In the genomic region with DNA sequence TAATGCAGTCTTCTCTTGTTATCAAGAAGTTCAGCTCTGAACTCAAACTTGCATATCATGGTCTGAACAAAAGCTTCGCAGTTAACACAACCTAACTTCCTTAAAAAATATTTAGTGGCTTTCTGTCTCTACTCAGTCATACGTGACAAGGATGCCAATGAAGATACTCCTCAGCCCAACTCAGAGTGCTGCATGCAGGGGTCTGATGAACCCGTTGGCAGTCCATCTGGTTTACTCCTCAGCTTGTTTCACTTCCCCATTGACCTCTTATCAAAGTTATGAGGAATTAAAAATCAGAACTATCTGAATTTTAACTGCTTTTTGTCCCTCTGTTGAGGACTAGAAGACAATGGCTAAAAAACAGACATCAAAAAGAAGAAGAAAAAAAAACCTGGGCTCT, we compare ENCODE assay signal across 28 cellular contexts. TPM values are rescaled to one million over a fixed set of nuclear protein-coding genes. Genes with fewer than 3 reads are reported as not detected.
DNase-seq lines count a peak whose midpoint lies in the region; ATAC-seq and TF ChIP-seq lines count a peak whose summit lies in the region.
"Had no signal": no experiment of that assay in that cellular context is flagged by ENCODE, and none has a peak within 500 bp of the region (broad histone marks: within the 10 kb centered on the region; RNA-seq: fewer than 3 reads in every experiment).

No MANE protein-coding gene starts in this region.

- no peak overlapping the region for H3K4me2 ChIP-seq in MM.1S (ENCODE audit: low read depth, low read length)
- H3K4me2 ChIP-seq in OCI-LY7 (ENCODE audit: low read length), result peak overlapping the region; percentile 45

- H3K9ac ChIP-seq in MM.1S (ENCODE audit: low read length), result no peak overlapping the region
- H3K9ac ChIP-seq: GM23248 had no signal

- CTCF ChIA-PET in OCI-LY7 (lab: Charles Lee; ENCODE audit: unreplicated experiment), result no interaction called here

- peak; percentile 14 for DNase-seq in MM.1S
- peak; percentile 74 for DNase-seq in OCI-LY7 (ENCODE audit: low spot score)
- DNase-seq in NCI-H446 (lab: John Stamatoyannopoulos, UW), result no peak
- DNase-seq in chondrocyte (ENCODE audit: low spot score), result no peak
- DNase-seq in dedifferentiated amniotic fluid mesenchymal stem cell (ENCODE audit: extremely low spot score), result no peak
- DNase-seq: activated naive CD4-positive, alpha-beta T cell treated with anti-CD3 and anti-CD28 coated beads for 36 hours; amniotic stem cell; brain microvascular endothelial cell; CD4-positive, CD25-positive, alpha-beta regulatory T cell; DND-41; esophagus squamous epithelium; foreskin melanocyte; GM23248; Kasumi-1; NCI-H1105 treated with DMSO at 0.1 percent for 48 hours; NCI-H2081; NCI-H2227 treated with DMSO at 0.1 percent for 48 hours; NCI-H69; stimulated activated CD4-positive, alpha-beta T cell treated with anti-CD3 and anti-CD28 coated beads, Interleukin-4, amount 100 ng/mL, for 24 hours; T1000; upper lobe of left lung had no signal

- H3K9me2 ChIP-seq in MM.1S (replicated peaks; ENCODE audit: insufficient read depth, low read length) (no peaks in the 10 kb centered on the region), OCI-LY7 (ENCODE audit: insufficient read depth, low read length) (no peaks in the 10 kb centered on the region)

- H3K4me1 ChIP-seq in MM.1S (ENCODE audit: low read length), result peaks cover 16% of the 10 kb centered on the region; the same call in 1 of the 2 replicates
- peaks cover 21% of the 10 kb centered on the region for H3K4me1 ChIP-seq in OCI-LY7 (ENCODE audit: insufficient read depth, low read length, poor library complexity, severe bottlenecking)
- H3K4me1 ChIP-seq: esophagus squamous epithelium, upper lobe of left lung had no signal

- no TSS peak for BruUV-seq in OCI-LY7 (replicated peaks; lab: Mats Ljungman, UMichigan)

- no peaks in the 10 kb centered on the region for H3F3A ChIP-seq in MM.1S (ENCODE audit: insufficient read depth, low read length)

- no peaks in the 10 kb centered on the region for H3K9me3 ChIP-seq in MM.1S (replicated peaks; ENCODE audit: insufficient read depth, low read length)
- H3K9me3 ChIP-seq in OCI-LY7 (ENCODE audit: low read length), result no peaks in the 10 kb centered on the region
- H3K9me3 ChIP-seq: upper lobe of left lung had no signal

- no peak overlapping the region for H3K4me3 ChIP-seq in MM.1S (ENCODE audit: low read length)
- H3K4me3 ChIP-seq in OCI-LY7 (ENCODE audit: low read depth, low read length, poor library complexity, severe bottlenecking), result no peak overlapping the region
- H3K4me3 ChIP-seq: esophagus squamous epithelium, GM23248, upper lobe of left lung had no signal

- peaks cover 20% of the 10 kb centered on the region for H3K9me3 Mint-ChIP-seq in chondrocyte (ENCODE audit: low read depth)

- H2AFZ ChIP-seq in MM.1S (ENCODE audit: low read length) (no peak overlapping the region), OCI-LY7 (ENCODE audit: low read length) (0 out of 2 replicates have a peak overlapping the region, but pooled peaks have one; percentile 56)
- H2AFZ ChIP-seq: GM23248 had no signal

- H4K20me1 ChIP-seq in MM.1S (ENCODE audit: insufficient read depth, low read length) (no peaks in the 10 kb centered on the region), OCI-LY7 (ENCODE audit: insufficient read depth, low read length) (no peaks in the 10 kb centered on the region)

- peaks cover 15% of the 10 kb centered on the region for H3K4me1 Mint-ChIP-seq in chondrocyte (ENCODE audit: low read depth)
- H3K4me1 Mint-ChIP-seq: CD4-positive, CD25-positive, alpha-beta regulatory T cell; stimulated activated effector memory CD8-positive, alpha-beta T cell treated with anti-CD3 and anti-CD28 coated beads, Interleukin-12 subunit alpha, Interleukin-12 subunit beta, amount 100 ng/mL, for 72 hours; WTC11 had no signal

- H3K27ac ChIP-seq in MM.1S (ENCODE audit: low read length), result no peak overlapping the region
- peak overlapping the region; percentile 59 for H3K27ac ChIP-seq in OCI-LY7 (ENCODE audit: low read depth, low read length, poor library complexity, severe bottlenecking)
- H3K27ac ChIP-seq: brain microvascular endothelial cell, esophagus squamous epithelium, GM23248, upper lobe of left lung had no signal

- no peaks in the 10 kb centered on the region for H3K27me3 Mint-ChIP-seq in chondrocyte (ENCODE audit: low read depth)

- peaks cover 2% of the 10 kb centered on the region for H3K36me3 Mint-ChIP-seq in chondrocyte (ENCODE audit: low read depth)
- H3K36me3 Mint-ChIP-seq: CD4-positive, CD25-positive, alpha-beta regulatory T cell; stimulated activated effector memory CD8-positive, alpha-beta T cell treated with anti-CD3 and anti-CD28 coated beads, Interleukin-12 subunit alpha, Interleukin-12 subunit beta, amount 100 ng/mL, for 72 hours had no signal

- H3K27ac Mint-ChIP-seq in chondrocyte (ENCODE audit: unreplicated experiment), result no peak overlapping the region
- H3K27ac Mint-ChIP-seq: activated naive CD4-positive, alpha-beta T cell treated with anti-CD3 and anti-CD28 coated beads for 36 hours; CD4-positive, CD25-positive, alpha-beta regulatory T cell; progenitor cell of endocrine pancreas; stimulated activated effector memory CD8-positive, alpha-beta T cell treated with anti-CD3 and anti-CD28 coated beads, Interleukin-12 subunit alpha, Interleukin-12 subunit beta, amount 100 ng/mL, for 72 hours; WTC11 had no signal

- H3K36me3 ChIP-seq in MM.1S (replicated peaks; ENCODE audit: insufficient read depth, low read length) (no peaks in the 10 kb centered on the region), OCI-LY7 (ENCODE audit: insufficient read depth, low read length) (no peaks in the 10 kb centered on the region)
- H3K36me3 ChIP-seq: brain microvascular endothelial cell, upper lobe of left lung had no signal

- no peaks in the 10 kb centered on the region for H3K79me2 ChIP-seq in MM.1S (ENCODE audit: low read length)
- H3K79me2 ChIP-seq in OCI-LY7 (ENCODE audit: insufficient read depth, low read depth, low read length), result no peaks in the 10 kb centered on the region

- intact Hi-C loops in OCI-LY7 (cut with micrococcal nuclease; ENCODE audit: unreplicated experiment), result no loop called here

- no peak for TF ChIP-seq CTCF in MM.1S (IDR thresholded peaks at IDR 0.05; ENCODE audit: low read length)
- no peak for TF ChIP-seq CTCF in OCI-LY7 (conservative IDR thresholded peaks at IDR 0.05; ENCODE audit: low read length)
- TF ChIP-seq CTCF in chondrocyte (IDR thresholded peaks at IDR 0.05), result no peak

- ATAC-seq in esophagus mucosa, result peak; percentile 38
- ATAC-seq in GM19463 (IDR thresholded peaks at IDR 0.05; ENCODE audit: unreplicated experiment), result no peak
- ATAC-seq: Right ventricle myocardium inferior; sciatic nerve; stimulated activated effector memory CD8-positive, alpha-beta T cell treated with anti-CD3 and anti-CD28 coated beads, Interleukin-12 subunit alpha, Interleukin-12 subunit beta, amount 100 ng/mL, for 72 hours; WTC11 had no signal

- H3K27me3 ChIP-seq in MM.1S (replicated peaks; ENCODE audit: insufficient read depth, low read length), result no peaks in the 10 kb centered on the region
- H3K27me3 ChIP-seq: brain microvascular endothelial cell, esophagus squamous epithelium, upper lobe of left lung had no signal

- no peak overlapping the region for H3K4me3 Mint-ChIP-seq in chondrocyte (ENCODE audit: unreplicated experiment)
- H3K4me3 Mint-ChIP-seq: activated naive CD4-positive, alpha-beta T cell treated with anti-CD3 and anti-CD28 coated beads for 36 hours; CD4-positive, CD25-positive, alpha-beta regulatory T cell; stimulated activated effector memory CD8-positive, alpha-beta T cell treated with anti-CD3 and anti-CD28 coated beads, Interleukin-12 subunit alpha, Interleukin-12 subunit beta, amount 100 ng/mL, for 72 hours; WTC11 had no signal

- POLR2A ChIA-PET in OCI-LY7 (lab: Charles Lee), result no interaction called here

RNA-seq across cellular contexts. Expression of a gene that starts 56.6 kb away (rescaled TPM):
- total RNA-seq in OCI-LY7 (2014; rRNA removed; shearing (Covaris generic)), result not detected in 2 replicates
- total RNA-seq in OCI-LY7 (2022) (not detected in 2 replicates), esophagus mucosa (42.3 TPM), chondrocyte (24.4 to 45.7 TPM (median 27.8 TPM) in 3 replicates)
- total RNA-seq: activated naive CD4-positive, alpha-beta T cell treated with anti-CD3 and anti-CD28 coated beads for 36 hours had no signal

Comparison
In these comparisons a context has a peak if more than half of its experiments do, and no peak if none do; other contexts are left out.
1. DNase-seq: peak in MM.1S (single experiment) and OCI-LY7 (single experiment); none in NCI-H446 (0 of 2), chondrocyte (single experiment) and dedifferentiated amniotic fluid mesenchymal stem cell (single experiment).
2. RNA of a gene that starts 56.6 kb away (total RNA-seq): 42.3 TPM in esophagus mucosa (single experiment) and 24.4 to 45.7 TPM in chondrocyte; not detected in OCI-LY7; every median in the first group is over 10 times any median in the second.